Comparison of ENCODE assay signal across 8 cellular contexts in genomic region chr7:137961200-137962177, GRCh38. TPM values are rescaled to one million over a fixed set of nuclear protein-coding genes. Genes with fewer than 3 reads are reported as not detected.
DNase-seq lines count a peak whose midpoint lies in the region; ATAC-seq and TF ChIP-seq lines count a peak whose summit lies in the region.

No MANE protein-coding gene starts in this region.

- no peak overlapping the region for H3K4me3 Mint-ChIP-seq in WTC11

- no peaks in the 10 kb centered on the region for H3K27me3 Mint-ChIP-seq in WTC11 (ENCODE audit: low read depth)

- peak; percentile 9 for DNase-seq in activated naive CD4-positive, alpha-beta T cell treated with Interleukin-2 at 50 U/mL for 16 hours
- DNase-seq in activated naive CD4-positive, alpha-beta T cell treated with anti-CD3 and anti-CD28 coated beads, Interleukin-2, amount 50 U/mL, for 16 hours, result no peak
- DNase-seq in WTC11 (ENCODE audit: low spot score), result no peak
- DNase-seq in stimulated activated naive CD8-positive, alpha-beta T cell treated with anti-CD3 and anti-CD28 coated beads, Interleukin-15, Interleukin-2, amounts not matched to agents 100 U/mL and 50 U/mL, for 24 hours, result peak; percentile 18
- no peak for DNase-seq in coronary artery (ENCODE audit: low spot score)
- DNase-seq in HEK293T (ENCODE audit: extremely low spot score), result no peak
- no peak for DNase-seq in NCI-H748 treated with DMSO at 0.1 percent for 48 hours (lab: John Stamatoyannopoulos, UW)

- H3K4me1 Mint-ChIP-seq in WTC11, result peaks cover 60% of the 10 kb centered on the region

- TF ChIP-seq CTCF in WTC11 (IDR thresholded peaks at IDR 0.05) (no peak), coronary artery (IDR thresholded peaks at IDR 0.05) (no peak)

- ATAC-seq in HG03045 (IDR thresholded peaks at IDR 0.05; ENCODE audit: unreplicated experiment), result peak; percentile 84
- no peak for ATAC-seq in WTC11
- peak; percentile 86 for ATAC-seq in stimulated activated naive CD8-positive, alpha-beta T cell treated with anti-CD3 and anti-CD28 coated beads, Interleukin-15, Interleukin-2, amounts not matched to agents 100 U/mL and 50 U/mL, for 24 hours

- H3K36me3 Mint-ChIP-seq in WTC11, result peaks cover 28% of the 10 kb centered on the region

- POLR2A ChIA-PET in WTC11 (lab: Charles Lee) (no interaction called here), HEK293T (lab: Yijun Ruan, JAX) (no interaction called here)

- CTCF ChIA-PET in WTC11 (lab: Charles Lee) (no interaction called here), HEK293T (lab: Yijun Ruan, JAX) (no interaction called here)

- no peak overlapping the region for H3K4me3 ChIP-seq in coronary artery

- H3K27ac ChIP-seq in coronary artery, result peak overlapping the region in 1 of 2 donors; percentile 42

- no peaks in the 10 kb centered on the region for H3K9me3 Mint-ChIP-seq in WTC11

- peak overlapping the region; percentile 25 for H3K27ac Mint-ChIP-seq in WTC11

TF ChIP-seq in WTC11, 78 proteins besides CTCF, POLR2A, EP300 and RAD21 (continues in another document):
- TF ChIP-seq ZNF423 (CRISPR knock-in tag; IDR thresholded peaks at IDR 0.05) (no peak), ZNF232 (CRISPR knock-in tag; IDR thresholded peaks at IDR 0.05) (no peak), GTF2I (CRISPR knock-in tag; conservative IDR thresholded peaks at IDR 0.05) (no peak), KAT7 (CRISPR knock-in tag; IDR thresholded peaks at IDR 0.05; ENCODE audit: borderline replicate concordance) (no peak), JUN (CRISPR knock-in tag; IDR thresholded peaks at IDR 0.05) (no peak), STAT6 (CRISPR knock-in tag; conservative IDR thresholded peaks at IDR 0.05; ENCODE audit: low read depth) (no peak), ZNF138 (CRISPR knock-in tag; conservative IDR thresholded peaks at IDR 0.05) (no peak), MYBL2 (CRISPR knock-in tag; IDR thresholded peaks at IDR 0.05) (no peak), MXD4 (CRISPR knock-in tag; IDR thresholded peaks at IDR 0.05; ENCODE audit: borderline replicate concordance) (no peak), GABPB1 (CRISPR knock-in tag; IDR thresholded peaks at IDR 0.05) (no peak), NR1H2 (CRISPR knock-in tag; IDR thresholded peaks at IDR 0.05) (no peak), ATF1 (CRISPR knock-in tag; IDR thresholded peaks at IDR 0.05) (no peak), HMGA2 (CRISPR knock-in tag; IDR thresholded peaks at IDR 0.05) (no peak)
- TF ChIP-seq, protein P1, sequence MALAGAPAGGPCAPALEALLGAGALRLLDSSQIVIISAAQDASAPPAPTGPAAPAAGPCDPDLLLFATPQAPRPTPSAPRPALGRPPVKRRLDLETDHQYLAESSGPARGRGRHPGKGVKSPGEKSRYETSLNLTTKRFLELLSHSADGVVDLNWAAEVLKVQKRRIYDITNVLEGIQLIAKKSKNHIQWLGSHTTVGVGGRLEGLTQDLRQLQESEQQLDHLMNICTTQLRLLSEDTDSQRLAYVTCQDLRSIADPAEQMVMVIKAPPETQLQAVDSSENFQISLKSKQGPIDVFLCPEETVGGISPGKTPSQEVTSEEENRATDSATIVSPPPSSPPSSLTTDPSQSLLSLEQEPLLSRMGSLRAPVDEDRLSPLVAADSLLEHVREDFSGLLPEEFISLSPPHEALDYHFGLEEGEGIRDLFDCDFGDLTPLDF (CRISPR knock-in tag; IDR thresholded peaks at IDR 0.05), result no peak

TF ChIP-seq in HEK293T, 16 proteins besides CTCF, POLR2A, EP300 and RAD21:
- TF ChIP-seq HDGF (IDR thresholded peaks at IDR 0.05; ENCODE audit: borderline replicate concordance), result no peak
- TF ChIP-seq ARNT (IDR thresholded peaks at IDR 0.05), result no peak
- no peak for TF ChIP-seq FOXK2 (IDR thresholded peaks at IDR 0.05)
- no peak for TF ChIP-seq L3MBTL2 (conservative IDR thresholded peaks at IDR 0.05)
- TF ChIP-seq, protein P2, sequence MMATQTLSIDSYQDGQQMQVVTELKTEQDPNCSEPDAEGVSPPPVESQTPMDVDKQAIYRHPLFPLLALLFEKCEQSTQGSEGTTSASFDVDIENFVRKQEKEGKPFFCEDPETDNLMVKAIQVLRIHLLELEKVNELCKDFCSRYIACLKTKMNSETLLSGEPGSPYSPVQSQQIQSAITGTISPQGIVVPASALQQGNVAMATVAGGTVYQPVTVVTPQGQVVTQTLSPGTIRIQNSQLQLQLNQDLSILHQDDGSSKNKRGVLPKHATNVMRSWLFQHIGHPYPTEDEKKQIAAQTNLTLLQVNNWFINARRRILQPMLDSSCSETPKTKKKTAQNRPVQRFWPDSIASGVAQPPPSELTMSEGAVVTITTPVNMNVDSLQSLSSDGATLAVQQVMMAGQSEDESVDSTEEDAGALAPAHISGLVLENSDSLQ (IDR thresholded peaks at IDR 0.05), result no peak
- no peak for TF ChIP-seq ELF4 (IDR thresholded peaks at IDR 0.05)
- no peak for TF ChIP-seq SUZ12 (IDR thresholded peaks at IDR 0.05)
- no peak for TF ChIP-seq BHLHE40 (IDR thresholded peaks at IDR 0.05; ENCODE audit: borderline replicate concordance)
- TF ChIP-seq SP1 (IDR thresholded peaks at IDR 0.05), result no peak
- TF ChIP-seq CTBP1 (IDR thresholded peaks at IDR 0.05; ENCODE audit: borderline replicate concordance), result no peak
- no peak for TF ChIP-seq LEF1 (IDR thresholded peaks at IDR 0.05; ENCODE audit: borderline replicate concordance)
- no peak for TF ChIP-seq ZNF384 (IDR thresholded peaks at IDR 0.05)
- TF ChIP-seq FOXA1 (IDR thresholded peaks at IDR 0.05), result no peak
- no peak for TF ChIP-seq FOXM1 (IDR thresholded peaks at IDR 0.05; ENCODE audit: borderline replicate concordance)
- no peak for TF ChIP-seq TARDBP (IDR thresholded peaks at IDR 0.05)
- TF ChIP-seq NFRKB (IDR thresholded peaks at IDR 0.05), result no peak

RNA-seq across cellular contexts. Expression of gene CREB3L2, which starts 40.4 kb away (rescaled TPM):
- total RNA-seq in WTC11 (2021), result 48.1 to 60.6 TPM (median 52.1 TPM) in 3 replicates

Comparison
In these comparisons a context has a peak if more than half of its experiments do, and no peak if none do; other contexts are left out.
1. DNase-seq: peak in activated naive CD4-positive, alpha-beta T cell treated with Interleukin-2 at 50 U/mL for 16 hours (single experiment) and stimulated activated naive CD8-positive, alpha-beta T cell treated with anti-CD3 and anti-CD28 coated beads, Interleukin-15, Interleukin-2, amounts not matched to agents 100 U/mL and 50 U/mL, for 24 hours (single experiment); none in activated naive CD4-positive, alpha-beta T cell treated with anti-CD3 and anti-CD28 coated beads, Interleukin-2, amount 50 U/mL, for 16 hours (single experiment), WTC11 (single experiment), coronary artery (single experiment), HEK293T (single experiment) and NCI-H748 treated with DMSO at 0.1 percent for 48 hours (single experiment).